7 cellular contexts compared by ENCODE assay signal in genomic region chr1:205983925-205984725, GRCh38. TPM values are rescaled to one million over a fixed set of nuclear protein-coding genes. Genes with fewer than 3 reads are reported as not detected.
DNase-seq lines count a peak whose midpoint lies in the region; TF ChIP-seq lines count a peak whose summit lies in the region.

No MANE protein-coding gene starts in this region.

- TF ChIP-seq EP300 in transverse colon (IDR thresholded peaks at IDR 0.05; ENCODE audit: low read depth) = no peak

- H3K27ac ChIP-seq in HEK293 (ENCODE audit: extremely low read depth, low read depth, low read length) = no peak overlapping the region
- no peak overlapping the region for H3K27ac ChIP-seq in transverse colon

- H3K9me3 ChIP-seq in HEK293 (ENCODE audit: control insufficient read depth, insufficient read depth, low read depth, low read length) (no peaks in the 10 kb centered on the region), transverse colon (no peaks in the 10 kb centered on the region)

- peak; percentile 47 for DNase-seq in DMS53 treated with DMSO at 0.1 percent for 48 hours (lab: John Stamatoyannopoulos, UW; ENCODE audit: unreplicated experiment)
- peak; percentile 72 for DNase-seq in RPMI8226
- DNase-seq in dermis blood vessel endothelial cell = peak; percentile 82
- DNase-seq in lower leg skin (ENCODE audit: low spot score in 2 of 2) = peak; percentile 66 to 92
- peak; percentile 46 for DNase-seq in transverse colon
- DNase-seq in NCI-H345 treated with DMSO at 0.1 percent for 48 hours (lab: John Stamatoyannopoulos, UW; ENCODE audit: unreplicated experiment) = no peak

- H3K4me3 ChIP-seq in HEK293 (ENCODE audit: low read depth, low read length) = no peak overlapping the region
- no peak overlapping the region for H3K4me3 ChIP-seq in lower leg skin (ENCODE audit: low read depth, poor library complexity, severe bottlenecking)
- no peak overlapping the region for H3K4me3 ChIP-seq in transverse colon

- H3K36me3 ChIP-seq in HEK293 (ENCODE audit: control insufficient read depth in 2 of 2, insufficient read depth in 1 of 2, low read length in 2 of 2) (no peaks in the 10 kb centered on the region), transverse colon (no peaks in the 10 kb centered on the region)

- CTCF ChIA-PET in HEK293 (lab: Yijun Ruan, JAX) = interaction anchor here (0.7 to 8.0 kb wide), 22 partner anchors 9 to 325 kb away, joined by 3 to 151 read pairs (median 4); partner anchors contain the start of gene RAB7B

- WGBS in lower leg skin, 2 donors = 23 to 26% methylated on average over 14 of the region's 14 CpGs
- WGBS in transverse colon (ENCODE audit: low coverage in 1 of 2), 2 donors = 37% methylated on average over 6 to 14 of the region's 14 CpGs

- POLR2A ChIA-PET in HEK293 (lab: Yijun Ruan, JAX) = no interaction called here

- intact Hi-C loops in lower leg skin (cut with DNase I; ENCODE audit: low total_unique reads) = loop anchor here (5.0 kb wide), 1 partner anchor 128 kb away; no protein-coding TSS in a partner anchor
- intact Hi-C loops in transverse colon (cut with DNase I; ENCODE audit: low total_unique reads) = loop anchor here (2.0 kb wide), 1 partner anchor 189 kb away; no protein-coding TSS in a partner anchor

- TF ChIP-seq CTCF in HEK293 (tag by site-specific recombination; IDR thresholded peaks at IDR 0.05) (peak; percentile 51; the same call in 1 of the 2 replicates), lower leg skin (IDR thresholded peaks at IDR 0.05) (peak in 1 of 3 donors; percentile 62), transverse colon (IDR thresholded peaks at IDR 0.05) (peak; percentile 35 to 62 (median 51))

- H3K4me1 ChIP-seq in HEK293 (ENCODE audit: control insufficient read depth, insufficient read depth, low read length) = no peaks in the 10 kb centered on the region
- H3K4me1 ChIP-seq in transverse colon = no peaks in the 10 kb centered on the region

- in situ Hi-C loops in transverse colon (cut with MboI; ENCODE audit: low pct_ligation_motif_present in 1 of 4, low pct_unique_long_range_greater_than_20kb in 1 of 4, low sequenced_read_pairs in 3 of 4) = loop anchor here in 3 of 4 donors (5.0 to 25.0 kb wide), 3 partner anchors 123 to 189 kb away; partner anchors contain the start of gene AVPR1B (in 1 of the 3)

- TF ChIP-seq POLR2A in lower leg skin (IDR thresholded peaks at IDR 0.05) = no peak
- no peak for TF ChIP-seq POLR2A in transverse colon (IDR thresholded peaks at IDR 0.05)

- H3K27me3 ChIP-seq in transverse colon = no peaks in the 10 kb centered on the region

TF ChIP-seq in HEK293, 187 proteins besides CTCF, POLR2A, EP300 and RAD21:
- TF ChIP-seq ZNF266 (tag by site-specific recombination; IDR thresholded peaks at IDR 0.05; ENCODE audit: low read depth) = no peak
- peak; percentile 62 for TF ChIP-seq ZNF654 (tag by site-specific recombination; IDR thresholded peaks at IDR 0.05; ENCODE audit: low read depth)

RNA-seq across cellular contexts. Expression of gene RAB7B, which starts 19.1 kb away (rescaled TPM):
- total RNA-seq in dermis blood vessel endothelial cell (not detected in 2 replicates), lower leg skin (10 to 100 TPM in 3 of 4 donors, 1 to 10 TPM in 1; 6.0 to 37.2 (median 24.0) TPM), transverse colon (under 1 TPM in 2 of 4 donors, not detected in 2; 0.27 to 0.32 TPM)

RNA-seq across cellular contexts. Expression of gene CTSE, which starts 39.6 kb away (rescaled TPM):
- total RNA-seq in dermis blood vessel endothelial cell = not detected in 2 replicates
- total RNA-seq in lower leg skin = not detected
- 10 to 100 TPM in 2 of 4 donors, 1 to 10 TPM in 2; 2.6 to 14.3 (median 6.7) TPM for total RNA-seq in transverse colon

RNA-seq across cellular contexts. Expression of gene SLC26A9, which starts 40.9 kb away (rescaled TPM):
- 0.09 TPM in 1 of 2 replicates, not detected in the other for total RNA-seq in dermis blood vessel endothelial cell
- total RNA-seq in lower leg skin = 10 to 100 TPM in 1 of 4 donors, 1 to 10 TPM in 3; 2.7 to 14.8 (median 5.4) TPM
- total RNA-seq in transverse colon = not detected
